In genomic region chr3:146269271-146269670, GRCh38 we compare ENCODE assay signal across 34 cellular contexts. TPM values are rescaled to one million over a fixed set of nuclear protein-coding genes. Genes with fewer than 3 reads are reported as not detected.
"Had no signal": no experiment of that assay in that cellular context is flagged by ENCODE, and none has a peak within 500 bp of the region (broad histone marks: within the 10 kb centered on the region; RNA-seq: fewer than 3 reads in every experiment).

No MANE protein-coding gene starts in this region.

- ATAC-seq: activated CD8-positive, alpha-beta T cell treated with anti-CD3 and anti-CD28 coated beads for 36 hours; activated naive CD4-positive, alpha-beta T cell treated with anti-CD3 and anti-CD28 coated beads, Interleukin-2, amount 50 U/mL, for 72 hours; activated T-cell treated with anti-CD3 and anti-CD28 coated beads, Interleukin-2, amount 50 U/mL, for 4 hours; activated T-cell treated with anti-CD3 and anti-CD28 coated beads, Interleukin-2, amount 50 U/mL, for 72 hours; activated T-helper 17 cell treated with anti-CD3 and anti-CD28 coated beads, Interleukin-2, amount 50 U/mL, for 72 hours; body of pancreas; T-helper 17 cell had no signal

- H3K4me1 ChIP-seq: adrenal gland, body of pancreas, breast epithelium had no signal

- H3K9me3 ChIP-seq: body of pancreas, breast epithelium had no signal

- H3K4me3 ChIP-seq: adrenal gland, body of pancreas, breast epithelium had no signal

- H3K36me3 ChIP-seq: adrenal gland, brain microvascular endothelial cell, breast epithelium had no signal

- H3K27me3 ChIP-seq: adrenal gland, body of pancreas, brain microvascular endothelial cell, breast epithelium had no signal

- DNase-seq: activated B cell treated with CpG ODN at 0.5 μM for 24 hours; activated CD4-positive, alpha-beta memory T cell treated with anti-CD3 and anti-CD28 coated beads for 36 hours; activated CD4-positive, alpha-beta T cell treated with anti-CD3 and anti-CD28 coated beads for 4 hours; activated CD4-positive, alpha-beta T cell treated with anti-CD3 and anti-CD28 coated beads, Interleukin-2, amount 10 ng/mL, durations not matched to agents 24 days and 14 days; activated CD4-positive, alpha-beta T cell treated with anti-CD3 and anti-CD28 coated beads, Interleukin-2, amount 50 U/mL, for 1 hour; activated CD4-positive, alpha-beta T cell treated with anti-CD3 and anti-CD28 coated beads, Interleukin-2, amount 50 U/mL, for 4 hours; activated CD4-positive, CD25-positive, alpha-beta regulatory T cell treated with anti-CD3 and anti-CD28 coated beads, Interleukin-2, amount 50 U/mL, for 72 hours; activated CD8-positive, alpha-beta memory T cell treated with anti-CD3 and anti-CD28 coated beads, Interleukin-2, amount 50 U/mL, for 4 hours; activated CD8-positive, alpha-beta T cell treated with anti-CD3 and anti-CD28 coated beads for 36 hours; activated effector memory CD4-positive, alpha-beta T cell treated with anti-CD3 and anti-CD28 coated beads, Interleukin-2, amount 50 U/mL, for 16 hours; activated gamma-delta T cell treated with Interleukin-2 at 50 U/mL for 16 hours; activated naive CD4-positive, alpha-beta T cell; activated naive CD4-positive, alpha-beta T cell treated with anti-CD3 and anti-CD28 coated beads for 36 hours; activated naive CD4-positive, alpha-beta T cell treated with anti-CD3 and anti-CD28 coated beads, Interleukin-2, amount 50 U/mL, for 16 hours; activated naive CD8-positive, alpha-beta T cell treated with anti-CD3 and anti-CD28 coated beads for 36 hours; activated T-cell treated with anti-CD3 and anti-CD28 coated beads for 4 hours; activated T-cell treated with anti-CD3 and anti-CD28 coated beads, Interleukin-2, amount 50 U/mL, for 1 hour; activated T-cell treated with anti-CD3 and anti-CD28 coated beads, Interleukin-2, amount 50 U/mL, for 4 hours; activated T-cell treated with anti-CD3 and anti-CD28 coated beads, Interleukin-2, amount 50 U/mL, for 72 hours; adrenal gland; amniotic stem cell; aorta; body of pancreas; brain microvascular endothelial cell; central memory CD4-positive, alpha-beta T cell; T-helper 17 cell; T-helper 9 cell had no signal

- H3K27ac ChIP-seq: adrenal gland, body of pancreas, brain microvascular endothelial cell, breast epithelium, VCaP had no signal

RNA-seq across cellular contexts. Expression of gene PLSCR4, which starts 18.4 kb away (rescaled TPM):
- total RNA-seq: activated B cell treated with CpG ODN at 0.5 μM for 24 hours; activated CD4-positive, alpha-beta memory T cell treated with anti-CD3 and anti-CD28 coated beads for 36 hours; activated CD4-positive, alpha-beta T cell treated with anti-CD3 and anti-CD28 coated beads, Interleukin-2, amount 10 ng/mL, durations not matched to agents 24 days and 14 days; activated CD8-positive, alpha-beta memory T cell treated with anti-CD3 and anti-CD28 coated beads for 36 hours; activated CD8-positive, alpha-beta T cell treated with anti-CD3 and anti-CD28 coated beads for 36 hours; activated naive CD4-positive, alpha-beta T cell treated with anti-CD3 and anti-CD28 coated beads for 36 hours; activated naive CD4-positive, alpha-beta T cell treated with anti-CD3 and anti-CD28 coated beads, Interleukin-2, amount 50 U/mL, for 72 hours; activated naive CD8-positive, alpha-beta T cell treated with anti-CD3 and anti-CD28 coated beads for 36 hours; activated T-cell treated with anti-CD3 and anti-CD28 coated beads, Interleukin-2, amount 50 U/mL, for 72 hours; activated T-helper 1 cell treated with anti-CD3 and anti-CD28 coated beads, Interleukin-12 subunit alpha, Interleukin-12 subunit beta, Interleukin-2, Interleukin-4 antibody, amounts not matched to agents 30 ng/mL and 10 ng/mL and 1 ng/mL, durations not matched to agents 14 hours and 24 hours and 36 hours; activated T-helper 17 cell treated with anti-CD3 and anti-CD28 coated beads, Interleukin-2, amount 50 U/mL, for 72 hours; T-helper 1 cell treated with Interleukin-12 subunit alpha and Interleukin-12 subunit beta and Interleukin-4 antibody, amounts not matched to agents 30 ng/mL and 1 ng/mL, for 36 hours had no signal
